8 cellular contexts compared by ENCODE assay signal in genomic region chr10:63464402-63465292, GRCh38. TPM values are rescaled to one million over a fixed set of nuclear protein-coding genes. Genes with fewer than 3 reads are reported as not detected.
A peak's percentile ranks its signal among the peaks of the same experiment; 100 is the strongest.
DNase-seq lines count a peak whose midpoint lies in the region; ATAC-seq and TF ChIP-seq lines count a peak whose summit lies in the region.

No MANE protein-coding gene starts in this region.

- ATAC-seq in GM18498 (IDR thresholded peaks at IDR 0.05; ENCODE audit: unreplicated experiment) = peak; percentile 57
- ATAC-seq in GM21737 (IDR thresholded peaks at IDR 0.05; ENCODE audit: unreplicated experiment) = peak; percentile 47

- DNase-seq in KG1 (lab: John Stamatoyannopoulos, UW) (peak; percentile 61), globus pallidus (ENCODE audit: low spot score) (peak; percentile 27), prostate gland (ENCODE audit: low spot score) (no peak), retina (no peak), putamen (ENCODE audit: low spot score) (no peak)
- DNase-seq in activated T-helper 1 cell treated with anti-CD3 and anti-CD28 coated beads, Interleukin-12 subunit alpha, Interleukin-12 subunit beta, Interleukin-2, Interleukin-4 antibody, amounts not matched to agents 30 ng/mL and 10 ng/mL and 1 ng/mL, durations not matched to agents 14 hours and 24 hours and 36 hours (ENCODE audit: low spot score) = no peak

- H3K9me3 ChIP-seq in prostate gland = no peaks in the 10 kb centered on the region

- intact Hi-C loops in activated T-helper 1 cell treated with anti-CD3 and anti-CD28 coated beads, Interleukin-12 subunit alpha, Interleukin-12 subunit beta, Interleukin-2, Interleukin-4 antibody, amounts not matched to agents 30 ng/mL and 10 ng/mL and 1 ng/mL, durations not matched to agents 14 hours and 24 hours and 36 hours (cut with micrococcal nuclease) = loop anchor here (2.0 to 10.0 kb wide), 7 partner anchors 56 to 292 kb away; partner anchors contain the start of gene REEP3
- intact Hi-C loops in prostate gland (cut with DNase I) = loop anchor here (5.0 kb wide), 3 partner anchors 163 to 248 kb away; no protein-coding TSS in a partner anchor

- peaks cover 3% of the 10 kb centered on the region for H3K4me1 ChIP-seq in prostate gland (replicated peaks)

- no peaks in the 10 kb centered on the region for H3K9me3 Mint-ChIP-seq in activated T-helper 1 cell treated with anti-CD3 and anti-CD28 coated beads, Interleukin-12 subunit alpha, Interleukin-12 subunit beta, Interleukin-2, Interleukin-4 antibody, amounts not matched to agents 30 ng/mL and 10 ng/mL and 1 ng/mL, durations not matched to agents 14 hours and 24 hours and 36 hours

- H3K36me3 Mint-ChIP-seq in activated T-helper 1 cell treated with anti-CD3 and anti-CD28 coated beads, Interleukin-12 subunit alpha, Interleukin-12 subunit beta, Interleukin-2, Interleukin-4 antibody, amounts not matched to agents 30 ng/mL and 10 ng/mL and 1 ng/mL, durations not matched to agents 14 hours and 24 hours and 36 hours (ENCODE audit: low read depth) = peaks cover 4% of the 10 kb centered on the region

- peaks cover 21% of the 10 kb centered on the region for H3K4me1 Mint-ChIP-seq in activated T-helper 1 cell treated with anti-CD3 and anti-CD28 coated beads, Interleukin-12 subunit alpha, Interleukin-12 subunit beta, Interleukin-2, Interleukin-4 antibody, amounts not matched to agents 30 ng/mL and 10 ng/mL and 1 ng/mL, durations not matched to agents 14 hours and 24 hours and 36 hours (ENCODE audit: low read depth)

- TF ChIP-seq POLR2A in prostate gland (IDR thresholded peaks at IDR 0.05) = no peak

- peak overlapping the region; percentile 80 to 85 for H3K4me3 ChIP-seq in prostate gland

- H3K36me3 ChIP-seq in prostate gland = no peaks in the 10 kb centered on the region

- WGBS in prostate gland = 7% methylated on average over 35 of the region's 35 CpGs

- peak overlapping the region; percentile 96 to 97 for H3K27ac ChIP-seq in prostate gland

- peaks cover 28% of the 10 kb centered on the region for H3K27me3 Mint-ChIP-seq in activated T-helper 1 cell treated with anti-CD3 and anti-CD28 coated beads, Interleukin-12 subunit alpha, Interleukin-12 subunit beta, Interleukin-2, Interleukin-4 antibody, amounts not matched to agents 30 ng/mL and 10 ng/mL and 1 ng/mL, durations not matched to agents 14 hours and 24 hours and 36 hours (ENCODE audit: insufficient read depth)

- H3K4me3 Mint-ChIP-seq in activated T-helper 1 cell treated with anti-CD3 and anti-CD28 coated beads, Interleukin-12 subunit alpha, Interleukin-12 subunit beta, Interleukin-2, Interleukin-4 antibody, amounts not matched to agents 30 ng/mL and 10 ng/mL and 1 ng/mL, durations not matched to agents 14 hours and 24 hours and 36 hours = peak overlapping the region; percentile 90

- no peak overlapping the region for H3K27ac Mint-ChIP-seq in activated T-helper 1 cell treated with anti-CD3 and anti-CD28 coated beads, Interleukin-12 subunit alpha, Interleukin-12 subunit beta, Interleukin-2, Interleukin-4 antibody, amounts not matched to agents 30 ng/mL and 10 ng/mL and 1 ng/mL, durations not matched to agents 14 hours and 24 hours and 36 hours

- no peaks in the 10 kb centered on the region for H3K27me3 ChIP-seq in prostate gland (replicated peaks; ENCODE audit: insufficient read depth)

- no peak for TF ChIP-seq CTCF in prostate gland (IDR thresholded peaks at IDR 0.05)

RNA-seq across cellular contexts. Expression of gene JMJD1C, which starts 1.1 kb away (rescaled TPM):
- 47.3 and 48.0 TPM in 2 replicates for total RNA-seq in activated T-helper 1 cell treated with anti-CD3 and anti-CD28 coated beads, Interleukin-12 subunit alpha, Interleukin-12 subunit beta, Interleukin-2, Interleukin-4 antibody, amounts not matched to agents 30 ng/mL and 10 ng/mL and 1 ng/mL, durations not matched to agents 14 hours and 24 hours and 36 hours
- 10 to 100 TPM; 66.9 to 97.9 TPM for total RNA-seq in prostate gland

RNA-seq across cellular contexts. Expression of gene REEP3, which starts 56.6 kb away (rescaled TPM):
- 28.2 and 30.0 TPM in 2 replicates for total RNA-seq in activated T-helper 1 cell treated with anti-CD3 and anti-CD28 coated beads, Interleukin-12 subunit alpha, Interleukin-12 subunit beta, Interleukin-2, Interleukin-4 antibody, amounts not matched to agents 30 ng/mL and 10 ng/mL and 1 ng/mL, durations not matched to agents 14 hours and 24 hours and 36 hours
- total RNA-seq in prostate gland = 10 to 100 TPM; 32.0 to 52.4 TPM

Comparison
In these comparisons a context has a peak if more than half of its experiments do, and no peak if none do; other contexts are left out.
1. DNase-seq: peak in KG1 (single experiment) and globus pallidus (single experiment); none in activated T-helper 1 cell treated with anti-CD3 and anti-CD28 coated beads, Interleukin-12 subunit alpha, Interleukin-12 subunit beta, Interleukin-2, Interleukin-4 antibody, amounts not matched to agents 30 ng/mL and 10 ng/mL and 1 ng/mL, durations not matched to agents 14 hours and 24 hours and 36 hours (single experiment), prostate gland (single experiment), retina (single experiment) and putamen (single experiment).